Comparison of ENCODE assay signal across 7 cellular contexts in the genomic region with DNA sequence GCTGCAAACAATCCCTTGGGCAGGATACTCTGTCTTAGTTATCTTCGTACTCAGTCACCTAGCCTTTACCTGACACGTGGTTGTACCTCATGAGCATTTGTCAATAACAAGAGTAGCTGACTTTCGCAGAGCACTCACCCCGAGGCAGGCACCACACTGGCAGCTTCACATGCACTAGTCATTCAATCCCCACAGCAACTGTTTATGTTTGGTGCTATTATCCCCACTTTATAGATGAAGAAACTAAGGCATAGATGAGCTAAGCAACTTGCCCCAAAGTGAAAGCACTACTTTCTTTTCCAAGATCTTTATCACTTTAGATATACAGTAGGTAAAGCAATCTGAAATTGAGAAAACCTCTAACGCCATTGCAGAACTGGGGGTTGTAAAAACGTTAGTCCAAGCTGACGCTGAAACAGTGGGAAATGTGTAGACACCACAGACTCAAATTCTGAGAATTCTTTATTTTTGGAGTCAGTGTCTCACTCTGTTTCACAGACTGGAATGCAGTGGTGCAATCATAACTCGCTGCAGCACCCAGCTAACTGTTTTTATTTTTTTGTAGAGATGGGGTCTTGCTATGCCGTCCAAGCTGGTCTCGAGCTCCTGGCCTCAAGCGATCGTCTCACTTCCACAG.
DNase-seq lines count a peak whose midpoint lies in the region; ATAC-seq and TF ChIP-seq lines count a peak whose summit lies in the region.

No MANE protein-coding gene starts in this region.

- no peak overlapping the region for H3K4me3 ChIP-seq in choroid plexus epithelial cell (ENCODE audit: low read depth, low read length)
- no peak overlapping the region for H3K4me3 ChIP-seq in sigmoid colon
- no peak overlapping the region for H3K4me3 ChIP-seq in A673 (ENCODE audit: low read depth, low read length, poor library complexity, severe bottlenecking)

- H3K36me3 Mint-ChIP-seq in T-cell = no peaks in the 10 kb centered on the region
- H3K36me3 Mint-ChIP-seq in WTC11 = no peaks in the 10 kb centered on the region

- H3K9me3 Mint-ChIP-seq in T-cell (no peaks in the 10 kb centered on the region), WTC11 (peaks cover under 1% of the 10 kb centered on the region; the same call in 1 of the 2 replicates)

- POLR2A ChIA-PET in T-cell (lab: Charles Lee) (interaction anchor here in 1 of 2 donors (0.6 kb wide), 1 partner anchor 224 kb away, joined by 3 read pairs; no protein-coding TSS in a partner anchor), WTC11 (lab: Charles Lee) (interaction anchor here (0.6 kb wide), 1 partner anchor 594 kb away, joined by 3 read pairs; no protein-coding TSS in a partner anchor), A673 (lab: Charles Lee; ENCODE audit: low non-redundant PET) (interaction anchor here (0.6 kb wide), 1 partner anchor 14 kb away, joined by 7 read pairs; no protein-coding TSS in a partner anchor)

- TF ChIP-seq EP300 in sigmoid colon (IDR thresholded peaks at IDR 0.05) = no peak

- TF ChIP-seq CTCF in choroid plexus epithelial cell (conservative IDR thresholded peaks at IDR 0.05; ENCODE audit: low read depth, low read length) (no peak), sigmoid colon (IDR thresholded peaks at IDR 0.05) (no peak), WTC11 (IDR thresholded peaks at IDR 0.05) (no peak), A673 (conservative IDR thresholded peaks at IDR 0.05; ENCODE audit: low read depth, low read length) (no peak)

- intact Hi-C loops in sigmoid colon (cut with DNase I) = no loop called here
- intact Hi-C loops in A673 (cut with micrococcal nuclease; ENCODE audit: unreplicated experiment) = no loop called here

- ATAC-seq in T-cell (replicated peaks in 1 of 4) = peak in 1 of 4 experiments; percentile 41
- ATAC-seq in WTC11 = no peak

- peaks cover 0 to 15% (median 8%) of the 10 kb centered on the region in 4 donors for H3K4me1 ChIP-seq in sigmoid colon
- no peaks in the 10 kb centered on the region for H3K4me1 ChIP-seq in A673 (ENCODE audit: insufficient read depth, low read length, poor library complexity, severe bottlenecking)

- H3K9me3 ChIP-seq in sigmoid colon (no peaks in the 10 kb centered on the region), A673 (ENCODE audit: low read depth, low read length, poor library complexity, severe bottlenecking) (no peaks in the 10 kb centered on the region)

- H3K27me3 ChIP-seq in sigmoid colon (no peaks in the 10 kb centered on the region), A673 (replicated peaks; ENCODE audit: insufficient read depth, low read depth, low read length, poor library complexity) (no peaks in the 10 kb centered on the region)

- 86 to 89% methylated on average over 12 of the region's 12 CpGs for WGBS in sigmoid colon, 2 donors

- no TSS peak for BruUV-seq in A673 (replicated peaks; lab: Mats Ljungman, UMichigan)

- H3K4me1 Mint-ChIP-seq in T-cell (peaks cover 51 to 71% (median 70%) of the 10 kb centered on the region in 3 donors), WTC11 (peaks cover 32% of the 10 kb centered on the region)

- peak overlapping the region; percentile 65 to 77 (median 66) for H3K27ac ChIP-seq in sigmoid colon
- H3K27ac ChIP-seq in A673 (ENCODE audit: low read depth, low read length, poor library complexity, severe bottlenecking) = no peak overlapping the region

- DNase-seq in EH (ENCODE audit: low read depth) (peak; percentile 40), T-cell (no peak), choroid plexus epithelial cell (ENCODE audit: low read depth) (peak; percentile 96), sigmoid colon (no peak), WTC11 (ENCODE audit: low spot score) (no peak), NCI-H1694 (lab: John Stamatoyannopoulos, UW) (no peak), A673 (ENCODE audit: low spot score) (no peak)

- no peak for TF ChIP-seq POLR2A in sigmoid colon (IDR thresholded peaks at IDR 0.05)

- no peaks in the 10 kb centered on the region for H3K27me3 Mint-ChIP-seq in T-cell
- H3K27me3 Mint-ChIP-seq in WTC11 (ENCODE audit: low read depth) = no peaks in the 10 kb centered on the region

- H3K36me3 ChIP-seq in sigmoid colon = no peaks in the 10 kb centered on the region
- H3K36me3 ChIP-seq in A673 (ENCODE audit: insufficient read depth, low read length, poor library complexity, severe bottlenecking) = no peaks in the 10 kb centered on the region

- CTCF ChIA-PET in T-cell (lab: Charles Lee) (interaction anchor here in 1 of 2 donors (0.9 kb wide), 2 partner anchors 21 to 30 kb away, joined by 5 read pairs; no protein-coding TSS in a partner anchor), WTC11 (lab: Charles Lee) (no interaction called here), A673 (lab: Charles Lee) (no interaction called here)

- H3K27ac Mint-ChIP-seq in T-cell (peak overlapping the region; percentile 85 to 89), WTC11 (no peak overlapping the region)

- H3K4me3 Mint-ChIP-seq in T-cell (peak overlapping the region in 2 of 3 donors; percentile 6 to 50), WTC11 (no peak overlapping the region)

TF ChIP-seq in WTC11, 78 proteins besides CTCF, POLR2A, EP300 and RAD21:
- TF ChIP-seq NR1H2 (CRISPR knock-in tag; IDR thresholded peaks at IDR 0.05) (no peak), NFE2L1 (CRISPR knock-in tag; IDR thresholded peaks at IDR 0.05) (no peak), ELF4 (CRISPR knock-in tag; IDR thresholded peaks at IDR 0.05; ENCODE audit: low read depth) (no peak), ZNF671 (CRISPR knock-in tag; IDR thresholded peaks at IDR 0.05) (no peak), SMAD3 (CRISPR knock-in tag; IDR thresholded peaks at IDR 0.05; ENCODE audit: borderline replicate concordance) (no peak), OVOL2 (CRISPR knock-in tag; IDR thresholded peaks at IDR 0.05; ENCODE audit: borderline replicate concordance) (no peak)
- TF ChIP-seq, protein P1, sequence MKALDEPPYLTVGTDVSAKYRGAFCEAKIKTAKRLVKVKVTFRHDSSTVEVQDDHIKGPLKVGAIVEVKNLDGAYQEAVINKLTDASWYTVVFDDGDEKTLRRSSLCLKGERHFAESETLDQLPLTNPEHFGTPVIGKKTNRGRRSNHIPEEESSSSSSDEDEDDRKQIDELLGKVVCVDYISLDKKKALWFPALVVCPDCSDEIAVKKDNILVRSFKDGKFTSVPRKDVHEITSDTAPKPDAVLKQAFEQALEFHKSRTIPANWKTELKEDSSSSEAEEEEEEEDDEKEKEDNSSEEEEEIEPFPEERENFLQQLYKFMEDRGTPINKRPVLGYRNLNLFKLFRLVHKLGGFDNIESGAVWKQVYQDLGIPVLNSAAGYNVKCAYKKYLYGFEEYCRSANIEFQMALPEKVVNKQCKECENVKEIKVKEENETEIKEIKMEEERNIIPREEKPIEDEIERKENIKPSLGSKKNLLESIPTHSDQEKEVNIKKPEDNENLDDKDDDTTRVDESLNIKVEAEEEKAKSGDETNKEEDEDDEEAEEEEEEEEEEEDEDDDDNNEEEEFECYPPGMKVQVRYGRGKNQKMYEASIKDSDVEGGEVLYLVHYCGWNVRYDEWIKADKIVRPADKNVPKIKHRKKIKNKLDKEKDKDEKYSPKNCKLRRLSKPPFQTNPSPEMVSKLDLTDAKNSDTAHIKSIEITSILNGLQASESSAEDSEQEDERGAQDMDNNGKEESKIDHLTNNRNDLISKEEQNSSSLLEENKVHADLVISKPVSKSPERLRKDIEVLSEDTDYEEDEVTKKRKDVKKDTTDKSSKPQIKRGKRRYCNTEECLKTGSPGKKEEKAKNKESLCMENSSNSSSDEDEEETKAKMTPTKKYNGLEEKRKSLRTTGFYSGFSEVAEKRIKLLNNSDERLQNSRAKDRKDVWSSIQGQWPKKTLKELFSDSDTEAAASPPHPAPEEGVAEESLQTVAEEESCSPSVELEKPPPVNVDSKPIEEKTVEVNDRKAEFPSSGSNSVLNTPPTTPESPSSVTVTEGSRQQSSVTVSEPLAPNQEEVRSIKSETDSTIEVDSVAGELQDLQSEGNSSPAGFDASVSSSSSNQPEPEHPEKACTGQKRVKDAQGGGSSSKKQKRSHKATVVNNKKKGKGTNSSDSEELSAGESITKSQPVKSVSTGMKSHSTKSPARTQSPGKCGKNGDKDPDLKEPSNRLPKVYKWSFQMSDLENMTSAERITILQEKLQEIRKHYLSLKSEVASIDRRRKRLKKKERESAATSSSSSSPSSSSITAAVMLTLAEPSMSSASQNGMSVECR (CRISPR knock-in tag; IDR thresholded peaks at IDR 0.05; ENCODE audit: borderline replicate concordance) = no peak

Comparison
In these comparisons a context has a peak if more than half of its experiments do, and no peak if none do; other contexts are left out.
1. DNase-seq: peak in EH (single experiment) and choroid plexus epithelial cell (single experiment); none in T-cell (0 of 34), sigmoid colon (single experiment), WTC11 (single experiment), NCI-H1694 (single experiment) and A673 (single experiment).